Comparison of ENCODE assay signal across 8 cellular contexts in the genomic region with DNA sequence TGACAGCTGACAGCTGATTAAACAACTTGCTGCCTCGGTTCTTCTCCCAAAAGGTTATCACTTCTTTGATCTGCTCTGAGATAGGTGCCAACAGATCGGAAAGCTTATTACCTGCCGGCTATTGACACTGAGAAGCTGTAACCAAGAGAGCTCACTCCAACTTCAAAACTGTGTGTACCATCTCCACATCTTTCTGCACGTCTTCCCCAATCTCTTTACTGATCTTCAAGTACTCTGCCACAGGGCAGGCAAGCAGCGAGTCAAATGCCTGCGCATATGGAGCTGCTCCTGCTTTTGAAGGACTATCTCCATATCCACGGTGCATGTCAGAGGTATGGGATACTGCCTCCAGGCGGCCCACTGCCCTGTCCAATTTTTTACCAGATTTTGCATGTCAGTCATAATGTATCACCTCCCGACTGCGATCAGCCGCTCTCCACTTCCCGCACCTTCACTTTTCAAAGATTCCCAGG. TPM values are rescaled to one million over a fixed set of nuclear protein-coding genes. Genes with fewer than 3 reads are reported as not detected.
DNase-seq lines count a peak whose midpoint lies in the region; ATAC-seq, FAIRE-seq and TF ChIP-seq lines count a peak whose summit lies in the region.

No MANE protein-coding gene starts in this region.

- FAIRE-seq in bronchial epithelial cell (lab: Jason Lieb, UNC), result peak; percentile 18

- peaks cover 12 to 13% of the 10 kb centered on the region in 2 donors for H3K4me1 Mint-ChIP-seq in natural killer cell treated with Interleukin-12 subunit alpha and Interleukin-12 subunit beta and Interleukin-15 and Interleukin-18, amount 100 ng/mL, for 72 hours (ENCODE audit: low read depth in 2 of 2)

- ATAC-seq in GM18907 (IDR thresholded peaks at IDR 0.05; ENCODE audit: unreplicated experiment) (peak; percentile 25), HG03432 (IDR thresholded peaks at IDR 0.05; ENCODE audit: unreplicated experiment) (peak; percentile 21)
- ATAC-seq in natural killer cell treated with Interleukin-12 subunit alpha and Interleukin-12 subunit beta and Interleukin-15 and Interleukin-18, amount 100 ng/mL, for 72 hours, result peak in 1 of 2 donors; percentile 19

- TF ChIP-seq CTCF in bronchial epithelial cell (IDR thresholded peaks at IDR 0.05; ENCODE audit: insufficient read depth, low read length, severe bottlenecking), result no peak
- TF ChIP-seq CTCF in GM10266 (IDR thresholded peaks at IDR 0.05; ENCODE audit: control insufficient read depth, insufficient read depth, low read depth, missing control alignments), result no peak

- H3K36me3 Mint-ChIP-seq in natural killer cell treated with Interleukin-12 subunit alpha and Interleukin-12 subunit beta and Interleukin-15 and Interleukin-18, amount 100 ng/mL, for 72 hours, result peaks cover 18% of the 10 kb centered on the region

- H3K27ac Mint-ChIP-seq in natural killer cell treated with Interleukin-12 subunit alpha and Interleukin-12 subunit beta and Interleukin-15 and Interleukin-18, amount 100 ng/mL, for 72 hours, result peak overlapping the region; percentile 34 to 81

- DNase-seq in bronchial epithelial cell (ENCODE audit: low read depth) (no peak), superior temporal gyrus (ENCODE audit: extremely low spot score) (no peak), NCI-H146 (lab: John Stamatoyannopoulos, UW) (no peak), amniotic stem cell (lab: John Stamatoyannopoulos, UW) (no peak), GM10266 (ENCODE audit: extremely low spot score) (no peak)
- DNase-seq in natural killer cell treated with Interleukin-12 subunit alpha and Interleukin-12 subunit beta and Interleukin-15 and Interleukin-18, amount 100 ng/mL, for 72 hours (ENCODE audit: low spot score), result no peak

- peaks cover 0 to 7% of the 10 kb centered on the region in 2 donors for H3K27me3 Mint-ChIP-seq in natural killer cell treated with Interleukin-12 subunit alpha and Interleukin-12 subunit beta and Interleukin-15 and Interleukin-18, amount 100 ng/mL, for 72 hours

- peak overlapping the region; percentile 66 for H3K4me3 Mint-ChIP-seq in natural killer cell treated with Interleukin-12 subunit alpha and Interleukin-12 subunit beta and Interleukin-15 and Interleukin-18, amount 100 ng/mL, for 72 hours

- peak overlapping the region; percentile 88 for H3K4me3 ChIP-seq in bronchial epithelial cell (ENCODE audit: low read depth, low read length)

- H3K27me3 ChIP-seq in bronchial epithelial cell (ENCODE audit: control insufficient read depth, insufficient read depth, low read length), result no peaks in the 10 kb centered on the region

- peaks cover 2% of the 10 kb centered on the region for H3K36me3 ChIP-seq in bronchial epithelial cell (ENCODE audit: control insufficient read depth, insufficient read depth, low read length)

- H3K9me3 Mint-ChIP-seq in natural killer cell treated with Interleukin-12 subunit alpha and Interleukin-12 subunit beta and Interleukin-15 and Interleukin-18, amount 100 ng/mL, for 72 hours, result no peaks in the 10 kb centered on the region

RNA-seq across cellular contexts. Expression of gene ZNF485, which starts 0.4 kb away (rescaled TPM):
- total RNA-seq in bronchial epithelial cell, result 2.4 and 4.7 TPM in 2 replicates
- 1 to 10 TPM; 2.0 to 4.0 TPM for total RNA-seq in natural killer cell treated with Interleukin-12 subunit alpha and Interleukin-12 subunit beta and Interleukin-15 and Interleukin-18, amount 100 ng/mL, for 72 hours

RNA-seq across cellular contexts. Expression of gene ZNF239, which starts 31.5 kb away (rescaled TPM):
- total RNA-seq in bronchial epithelial cell, result 0.26 and 2.6 TPM in 2 replicates
- not detected for total RNA-seq in natural killer cell treated with Interleukin-12 subunit alpha and Interleukin-12 subunit beta and Interleukin-15 and Interleukin-18, amount 100 ng/mL, for 72 hours

RNA-seq across cellular contexts. Expression of gene ZNF32, which starts 42.8 kb away (rescaled TPM):
- 20.5 and 35.7 TPM in 2 replicates for total RNA-seq in bronchial epithelial cell
- 10 to 100 TPM in 1 of 2 donors, 1 to 10 TPM in 1; 4.9 to 12.4 TPM for total RNA-seq in natural killer cell treated with Interleukin-12 subunit alpha and Interleukin-12 subunit beta and Interleukin-15 and Interleukin-18, amount 100 ng/mL, for 72 hours
